ENCODE assay signal across 8 cellular contexts in the genomic region with DNA sequence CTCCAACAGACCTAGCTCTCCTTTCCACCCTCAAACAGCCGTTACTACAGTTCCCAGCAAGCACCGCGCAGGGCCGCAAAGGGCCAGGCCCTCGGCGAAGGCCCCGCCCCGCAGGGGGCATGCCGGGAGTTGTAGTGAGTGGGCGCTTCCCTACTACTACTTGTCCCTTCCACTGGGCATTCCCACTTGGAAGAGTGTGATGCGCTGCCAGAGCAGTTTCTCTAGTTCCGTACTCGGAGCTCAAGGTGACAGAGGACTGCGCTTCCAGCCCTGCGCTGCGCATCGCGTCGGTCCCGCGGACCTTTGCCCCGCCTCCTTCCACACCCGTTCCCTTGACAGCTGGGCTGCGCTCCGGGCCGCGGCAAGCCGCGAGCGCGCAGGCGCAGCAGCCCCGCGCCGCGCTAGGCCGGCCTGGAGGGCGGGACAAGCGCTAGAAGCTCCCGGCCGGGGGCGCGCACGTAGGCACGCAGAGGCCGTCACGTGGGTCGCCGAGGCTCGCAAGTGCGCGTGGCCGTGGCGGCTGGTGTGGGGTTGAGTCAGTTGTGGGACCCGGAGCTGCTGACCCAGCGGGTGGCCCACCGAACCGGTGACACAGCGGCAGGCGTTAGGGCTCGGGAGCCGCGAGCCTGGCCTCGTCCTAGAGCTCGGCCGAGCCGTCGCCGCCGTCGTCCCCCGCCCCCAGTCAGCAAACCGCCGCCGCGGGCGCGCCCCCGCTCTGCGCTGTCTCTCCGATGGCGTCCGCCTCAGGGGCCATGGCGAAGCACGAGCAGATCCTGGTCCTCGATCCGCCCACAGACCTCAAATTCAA. TPM values are rescaled to one million over a fixed set of nuclear protein-coding genes. Genes with fewer than 3 reads are reported as not detected.
A peak's percentile ranks its signal among the peaks of the same experiment; 100 is the strongest.
DNase-seq lines count a peak whose midpoint lies in the region; ATAC-seq and TF ChIP-seq lines count a peak whose summit lies in the region.

A gene with protein sequence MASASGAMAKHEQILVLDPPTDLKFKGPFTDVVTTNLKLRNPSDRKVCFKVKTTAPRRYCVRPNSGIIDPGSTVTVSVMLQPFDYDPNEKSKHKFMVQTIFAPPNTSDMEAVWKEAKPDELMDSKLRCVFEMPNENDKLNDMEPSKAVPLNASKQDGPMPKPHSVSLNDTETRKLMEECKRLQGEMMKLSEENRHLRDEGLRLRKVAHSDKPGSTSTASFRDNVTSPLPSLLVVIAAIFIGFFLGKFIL (plus strand): TSS at position 491 of the 808 bp plus-strand sequence. CDS start 241 bp downstream, at position 732.

- H3K27ac ChIP-seq in RWPE2 (ENCODE audit: poor library complexity, severe bottlenecking) = peak within 1 kb of the TSS; percentile 90

- peaks cover 24% of the 10 kb centered on the region for H3K4me1 Mint-ChIP-seq in activated T-helper 2 cell treated with anti-CD3 and anti-CD28 coated beads, Interferon-gamma antibody, Interleukin-2, Interleukin-4, amounts not matched to agents 10 μg/mL and 5 μg/mL and 100 μg/mL, durations not matched to agents 14 hours and 24 hours and 36 hours (ENCODE audit: low read depth)
- peaks cover 13 to 29% (median 27%) of the 10 kb centered on the region in 4 donors for H3K4me1 Mint-ChIP-seq in naive thymus-derived CD8-positive, alpha-beta T cell
- H3K4me1 Mint-ChIP-seq in stimulated activated naive B cell treated with anti-CD40 and anti-IgM and Interleukin-4, amounts not matched to agents 10 μg/mL and 1 μg/mL and 100 μg/mL, for 72 hours = peaks cover 16 to 26% of the 10 kb centered on the region in 2 donors

- peaks cover 47% of the 10 kb centered on the region for H3K79me2 ChIP-seq in Loucy (ENCODE audit: insufficient read depth, low read length)

- H3F3A ChIP-seq in Loucy (ENCODE audit: low read depth) = no peaks in the 10 kb centered on the region

- TF ChIP-seq CTCF in Loucy (conservative IDR thresholded peaks at IDR 0.05; ENCODE audit: low read length) = no peak
- no peak for TF ChIP-seq CTCF in RWPE2 (IDR thresholded peaks at IDR 0.05; ENCODE audit: poor library complexity, severe bottlenecking)
- no peak for TF ChIP-seq CTCF in fibroblast of mammary gland (conservative IDR thresholded peaks at IDR 0.05; ENCODE audit: control insufficient read depth, insufficient read depth, low read depth, low read length)

- intact Hi-C loops in activated T-helper 2 cell treated with anti-CD3 and anti-CD28 coated beads, Interferon-gamma antibody, Interleukin-2, Interleukin-4, amounts not matched to agents 10 μg/mL and 5 μg/mL and 100 μg/mL, durations not matched to agents 14 hours and 24 hours and 36 hours (cut with micrococcal nuclease) = loop anchor here (1.0 to 10.0 kb wide), 8 partner anchors 14 to 776 kb away; a partner anchor contains a TSS

- POLR2A ChIA-PET in naive thymus-derived CD8-positive, alpha-beta T cell (lab: Charles Lee) = interaction anchor here (0.6 to 2.7 kb wide), 13 partner anchors 9 to 1937 kb away, joined by 3 to 19 read pairs (median 7); a partner anchor contains a TSS

- peak within 1 kb of the TSS; percentile 96 for H3K4me3 ChIP-seq in H7 (ENCODE audit: insufficient read depth, low read depth, low read length)
- H3K4me3 ChIP-seq in Loucy (ENCODE audit: low read length, poor library complexity, severe bottlenecking) = peak within 1 kb of the TSS; percentile 92
- peak within 1 kb of the TSS; percentile 67 for H3K4me3 ChIP-seq in RWPE2 (ENCODE audit: severe bottlenecking)
- H3K4me3 ChIP-seq in fibroblast of mammary gland (ENCODE audit: control insufficient read depth, low read depth, low read length) = peak within 1 kb of the TSS; percentile 89

- H3K27me3 Mint-ChIP-seq in activated T-helper 2 cell treated with anti-CD3 and anti-CD28 coated beads, Interferon-gamma antibody, Interleukin-2, Interleukin-4, amounts not matched to agents 10 μg/mL and 5 μg/mL and 100 μg/mL, durations not matched to agents 14 hours and 24 hours and 36 hours (ENCODE audit: low read depth) = peaks cover 16% of the 10 kb centered on the region
- H3K27me3 Mint-ChIP-seq in naive thymus-derived CD8-positive, alpha-beta T cell = peaks cover 0 to 2% (median 0%) of the 10 kb centered on the region in 5 donors
- peaks cover 9 to 11% of the 10 kb centered on the region in 2 donors for H3K27me3 Mint-ChIP-seq in stimulated activated naive B cell treated with anti-CD40 and anti-IgM and Interleukin-4, amounts not matched to agents 10 μg/mL and 1 μg/mL and 100 μg/mL, for 72 hours

- peak within 1 kb of the TSS; percentile 87 for H3K4me3 Mint-ChIP-seq in activated T-helper 2 cell treated with anti-CD3 and anti-CD28 coated beads, Interferon-gamma antibody, Interleukin-2, Interleukin-4, amounts not matched to agents 10 μg/mL and 5 μg/mL and 100 μg/mL, durations not matched to agents 14 hours and 24 hours and 36 hours (ENCODE audit: low read depth)
- peak within 1 kb of the TSS; percentile 85 to 95 (median 92) for H3K4me3 Mint-ChIP-seq in naive thymus-derived CD8-positive, alpha-beta T cell
- peak within 1 kb of the TSS; percentile 93 to 95 for H3K4me3 Mint-ChIP-seq in stimulated activated naive B cell treated with anti-CD40 and anti-IgM and Interleukin-4, amounts not matched to agents 10 μg/mL and 1 μg/mL and 100 μg/mL, for 72 hours

- no peaks in the 10 kb centered on the region for H3K27me3 ChIP-seq in H7 (ENCODE audit: control insufficient read depth, insufficient read depth, low read length)
- H3K27me3 ChIP-seq in Loucy (ENCODE audit: insufficient read depth, low read length, poor library complexity, severe bottlenecking) = peaks cover 4% of the 10 kb centered on the region
- no peaks in the 10 kb centered on the region for H3K27me3 ChIP-seq in RWPE2 (ENCODE audit: insufficient read depth, poor library complexity, severe bottlenecking)

- H3K9me3 Mint-ChIP-seq in activated T-helper 2 cell treated with anti-CD3 and anti-CD28 coated beads, Interferon-gamma antibody, Interleukin-2, Interleukin-4, amounts not matched to agents 10 μg/mL and 5 μg/mL and 100 μg/mL, durations not matched to agents 14 hours and 24 hours and 36 hours = no peaks in the 10 kb centered on the region
- H3K9me3 Mint-ChIP-seq in naive thymus-derived CD8-positive, alpha-beta T cell = no peaks in the 10 kb centered on the region
- no peaks in the 10 kb centered on the region for H3K9me3 Mint-ChIP-seq in stimulated activated naive B cell treated with anti-CD40 and anti-IgM and Interleukin-4, amounts not matched to agents 10 μg/mL and 1 μg/mL and 100 μg/mL, for 72 hours

- ATAC-seq in RWPE2 (ENCODE audit: low read depth) = peak; percentile 89
- peak; percentile 81 to 82 for ATAC-seq in naive thymus-derived CD8-positive, alpha-beta T cell
- peak; percentile 86 to 89 for ATAC-seq in stimulated activated naive B cell treated with anti-CD40 and anti-IgM and Interleukin-4, amounts not matched to agents 10 μg/mL and 1 μg/mL and 100 μg/mL, for 72 hours (replicated peaks)

- DNase-seq in ELR (ENCODE audit: low read depth) = peak; percentile 97
- peak; percentile 97 for DNase-seq in H7
- DNase-seq in RWPE2 (ENCODE audit: low spot score) = peak; percentile 93
- peak; percentile 92 for DNase-seq in activated T-helper 2 cell treated with anti-CD3 and anti-CD28 coated beads, Interferon-gamma antibody, Interleukin-2, Interleukin-4, amounts not matched to agents 10 μg/mL and 5 μg/mL and 100 μg/mL, durations not matched to agents 14 hours and 24 hours and 36 hours (ENCODE audit: low spot score)
- DNase-seq in fibroblast of mammary gland (ENCODE audit: low read depth) = peak; percentile 93
- peak; percentile 88 to 97 (median 92) for DNase-seq in naive thymus-derived CD8-positive, alpha-beta T cell
- peak; percentile 95 for DNase-seq in stimulated activated naive B cell treated with anti-CD40 and anti-IgM and Interleukin-4, amounts not matched to agents 10 μg/mL and 1 μg/mL and 100 μg/mL, for 72 hours

- H3K4me2 ChIP-seq in Loucy (ENCODE audit: low read depth, low read length, poor library complexity, severe bottlenecking) = peak within 1 kb of the TSS; percentile 91

- H3K9me3 ChIP-seq in Loucy (ENCODE audit: insufficient read depth, low read depth, low read length) (no peaks in the 10 kb centered on the region), RWPE2 (ENCODE audit: severe bottlenecking) (no peaks in the 10 kb centered on the region)

- H4K20me1 ChIP-seq in Loucy (ENCODE audit: insufficient read depth, low read length, poor library complexity, severe bottlenecking) = peaks cover 41% of the 10 kb centered on the region

- H3K36me3 ChIP-seq in H7 (replicated peaks; ENCODE audit: control insufficient read depth, insufficient read depth, low read length) (no peaks in the 10 kb centered on the region), Loucy (ENCODE audit: insufficient read depth, low read length) (no peaks in the 10 kb centered on the region), RWPE2 (ENCODE audit: low read depth) (0 out of 2 replicates have a peak, but pooled peaks cover 4% of the 10 kb centered on the region)

- peak within 1 kb of the TSS; percentile 87 for H3K9ac ChIP-seq in Loucy (ENCODE audit: low read depth, low read length, poor library complexity, severe bottlenecking)

- H3K9me2 ChIP-seq in Loucy (replicated peaks; ENCODE audit: low read depth, low read length) = no peaks in the 10 kb centered on the region

- H3K4me1 ChIP-seq in Loucy (ENCODE audit: insufficient read depth, low read length, poor library complexity, severe bottlenecking) (peaks cover 42% of the 10 kb centered on the region), RWPE2 (ENCODE audit: insufficient read depth, poor library complexity, severe bottlenecking) (peaks cover 33% of the 10 kb centered on the region)

- H2AFZ ChIP-seq in Loucy (ENCODE audit: low read length) = peak within 1 kb of the TSS; percentile 93

- H3K36me3 Mint-ChIP-seq in activated T-helper 2 cell treated with anti-CD3 and anti-CD28 coated beads, Interferon-gamma antibody, Interleukin-2, Interleukin-4, amounts not matched to agents 10 μg/mL and 5 μg/mL and 100 μg/mL, durations not matched to agents 14 hours and 24 hours and 36 hours (ENCODE audit: low read depth) = peaks cover 8% of the 10 kb centered on the region
- no peaks in the 10 kb centered on the region for H3K36me3 Mint-ChIP-seq in naive thymus-derived CD8-positive, alpha-beta T cell
- H3K36me3 Mint-ChIP-seq in stimulated activated naive B cell treated with anti-CD40 and anti-IgM and Interleukin-4, amounts not matched to agents 10 μg/mL and 1 μg/mL and 100 μg/mL, for 72 hours = peaks cover 0 to 3% of the 10 kb centered on the region in 2 donors

- H3K27ac Mint-ChIP-seq in activated T-helper 2 cell treated with anti-CD3 and anti-CD28 coated beads, Interferon-gamma antibody, Interleukin-2, Interleukin-4, amounts not matched to agents 10 μg/mL and 5 μg/mL and 100 μg/mL, durations not matched to agents 14 hours and 24 hours and 36 hours = peak within 1 kb of the TSS; percentile 90
- peak within 1 kb of the TSS; percentile 86 to 98 (median 96) for H3K27ac Mint-ChIP-seq in naive thymus-derived CD8-positive, alpha-beta T cell
- H3K27ac Mint-ChIP-seq in stimulated activated naive B cell treated with anti-CD40 and anti-IgM and Interleukin-4, amounts not matched to agents 10 μg/mL and 1 μg/mL and 100 μg/mL, for 72 hours = peak within 1 kb of the TSS; percentile 97

RNA-seq across cellular contexts. Expression of the gene that starts here (rescaled TPM):
- total RNA-seq in H7 (2014; rRNA removed; shearing (Covaris generic)) = 121 and 194 TPM in 2 replicates
- 216 and 223 TPM in 2 replicates for total RNA-seq in activated T-helper 2 cell treated with anti-CD3 and anti-CD28 coated beads, Interferon-gamma antibody, Interleukin-2, Interleukin-4, amounts not matched to agents 10 μg/mL and 5 μg/mL and 100 μg/mL, durations not matched to agents 14 hours and 24 hours and 36 hours
- 100 to 1,000 TPM; 119 to 121 TPM for total RNA-seq in naive thymus-derived CD8-positive, alpha-beta T cell
- 100 to 1,000 TPM; 187 to 214 (median 199) TPM for polyA plus RNA-seq in naive thymus-derived CD8-positive, alpha-beta T cell

Comparison
In these comparisons a context has a peak if more than half of its experiments do, and no peak if none do; other contexts are left out.
1. Peak in every context shown above with its lines: DNase-seq, ATAC-seq, H3K4me3 ChIP-seq and H3K27ac ChIP-seq.